1 cellular context compared by ENCODE assay signal in the genomic region with DNA sequence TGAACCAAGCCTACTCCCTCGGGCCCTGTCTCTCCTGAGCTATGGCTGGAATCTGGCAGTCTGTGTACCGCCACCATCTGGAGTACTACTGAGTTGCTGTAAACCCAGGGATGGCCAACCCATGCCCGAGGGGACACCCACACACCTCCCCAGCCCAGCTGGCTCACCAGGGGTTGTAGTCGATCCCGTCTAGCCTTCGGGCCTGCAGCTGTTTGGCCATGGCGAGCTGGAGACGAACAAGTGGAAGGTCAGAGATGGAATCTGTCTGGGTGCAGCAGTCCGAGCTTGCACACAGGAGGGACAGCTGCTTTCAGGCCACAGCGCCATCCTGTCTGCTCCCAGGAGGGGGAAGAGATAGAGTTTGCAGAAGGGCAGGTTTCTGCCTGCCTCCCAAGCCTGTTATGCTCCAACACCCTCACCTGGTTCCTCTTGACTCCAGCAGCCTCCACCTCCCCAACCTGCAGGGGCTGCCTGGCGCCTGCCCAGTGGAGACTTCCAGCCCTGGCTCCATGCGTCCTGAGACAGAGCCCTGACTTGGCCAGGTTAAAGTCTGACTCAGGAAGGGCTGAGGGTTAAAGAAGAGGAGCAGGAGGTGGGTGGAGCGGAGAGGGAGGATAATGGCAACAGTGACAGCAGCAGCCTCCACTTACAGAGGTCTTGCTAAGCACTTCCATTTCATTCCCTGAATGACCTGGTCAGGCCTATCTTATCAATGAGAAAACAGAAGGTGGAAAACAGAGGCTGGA.
TF ChIP-seq lines count a peak whose summit lies in the region.

No MANE protein-coding gene starts in this region.

TF ChIP-seq in K562, 482 proteins besides CTCF, POLR2A, EP300 and RAD21 (continued from another document and continues in another):
- TF ChIP-seq, protein P1, sequence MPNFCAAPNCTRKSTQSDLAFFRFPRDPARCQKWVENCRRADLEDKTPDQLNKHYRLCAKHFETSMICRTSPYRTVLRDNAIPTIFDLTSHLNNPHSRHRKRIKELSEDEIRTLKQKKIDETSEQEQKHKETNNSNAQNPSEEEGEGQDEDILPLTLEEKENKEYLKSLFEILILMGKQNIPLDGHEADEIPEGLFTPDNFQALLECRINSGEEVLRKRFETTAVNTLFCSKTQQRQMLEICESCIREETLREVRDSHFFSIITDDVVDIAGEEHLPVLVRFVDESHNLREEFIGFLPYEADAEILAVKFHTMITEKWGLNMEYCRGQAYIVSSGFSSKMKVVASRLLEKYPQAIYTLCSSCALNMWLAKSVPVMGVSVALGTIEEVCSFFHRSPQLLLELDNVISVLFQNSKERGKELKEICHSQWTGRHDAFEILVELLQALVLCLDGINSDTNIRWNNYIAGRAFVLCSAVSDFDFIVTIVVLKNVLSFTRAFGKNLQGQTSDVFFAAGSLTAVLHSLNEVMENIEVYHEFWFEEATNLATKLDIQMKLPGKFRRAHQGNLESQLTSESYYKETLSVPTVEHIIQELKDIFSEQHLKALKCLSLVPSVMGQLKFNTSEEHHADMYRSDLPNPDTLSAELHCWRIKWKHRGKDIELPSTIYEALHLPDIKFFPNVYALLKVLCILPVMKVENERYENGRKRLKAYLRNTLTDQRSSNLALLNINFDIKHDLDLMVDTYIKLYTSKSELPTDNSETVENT (CRISPR knock-in tag; IDR thresholded peaks at IDR 0.05), result no peak
- TF ChIP-seq BHLHE40 (IDR thresholded peaks at IDR 0.05; ENCODE audit: low read length) (0 out of 2 replicates have a peak, but pooled peaks have one; percentile 34), ZNF263 (CRISPR knock-in tag; IDR thresholded peaks at IDR 0.05; ENCODE audit: borderline replicate concordance) (peak; percentile 86), STAT5A (IDR thresholded peaks at IDR 0.05; ENCODE audit: borderline replicate concordance, low read length) (peak; percentile 73), ZFPM2 (CRISPR knock-in tag; IDR thresholded peaks at IDR 0.05) (no peak), SNIP1 (IDR thresholded peaks at IDR 0.05; ENCODE audit: low read depth) (no peak), PML (IDR thresholded peaks at IDR 0.05; ENCODE audit: low read length) (peak; percentile 61), ZNF717 (CRISPR knock-in tag; IDR thresholded peaks at IDR 0.05) (no peak), LCOR (CRISPR knock-in tag; IDR thresholded peaks at IDR 0.05) (peak; percentile 51; the same call in 1 of the 2 replicates), RBM39 (optimal IDR thresholded peaks at IDR 0.05; ENCODE audit: low read depth, low read length) (peak; percentile 23), ZNF507 (tag; conservative IDR thresholded peaks at IDR 0.05) (no peak), CREM (IDR thresholded peaks at IDR 0.05; ENCODE audit: low read depth) (peak; percentile 58; the same call in 1 of the 2 replicates), KAT7 (CRISPR knock-in tag; IDR thresholded peaks at IDR 0.05; ENCODE audit: borderline replicate concordance) (no peak), ZNF431 (CRISPR knock-in tag; IDR thresholded peaks at IDR 0.05) (no peak), NR4A1 (CRISPR knock-in tag; IDR thresholded peaks at IDR 0.05) (no peak), NR4A1 (tag; IDR thresholded peaks at IDR 0.05) (no peak), SOX6 (IDR thresholded peaks at IDR 0.05) (peak; percentile 87; the same call in 1 of the 2 replicates), SMARCB1 (IDR thresholded peaks at IDR 0.05; ENCODE audit: insufficient read length, low read depth) (no peak), POLR2G (IDR thresholded peaks at IDR 0.05; ENCODE audit: low read depth, low read length) (peak; percentile 8; the same call in 1 of the 2 replicates), ZNF143 (CRISPR knock-in tag; IDR thresholded peaks at IDR 0.05) (no peak), ZNF589 (CRISPR knock-in tag; IDR thresholded peaks at IDR 0.05; ENCODE audit: low read depth) (0 out of 2 replicates have a peak, but pooled peaks have one; percentile 28), PHF20 (IDR thresholded peaks at IDR 0.05; ENCODE audit: partially characterized antibody) (no peak), SMARCA4 (IDR thresholded peaks at IDR 0.05) (peak; percentile 92; the same call in 1 of the 2 replicates), ZBTB17 (CRISPR knock-in tag; IDR thresholded peaks at IDR 0.05) (no peak), MECOM (CRISPR knock-in tag; IDR thresholded peaks at IDR 0.05) (peak; percentile 33; the same call in 1 of the 2 replicates), KLF16 (IDR thresholded peaks at IDR 0.05) (peak; percentile 56; the same call in 1 of the 2 replicates), ZC3H4 (CRISPR knock-in tag; IDR thresholded peaks at IDR 0.05; ENCODE audit: borderline replicate concordance) (no peak), KDM5B (IDR thresholded peaks at IDR 0.05; ENCODE audit: insufficient replicate concordance, low read depth, low read length) (peak; percentile 55), ZNF785 (CRISPR knock-in tag; IDR thresholded peaks at IDR 0.05) (no peak), SRSF7 (optimal IDR thresholded peaks at IDR 0.05; ENCODE audit: low read depth, low read length) (no peak), ZNF316 (IDR thresholded peaks at IDR 0.05) (0 out of 2 replicates have a peak, but pooled peaks have one; percentile 15), RBM25 (IDR thresholded peaks at IDR 0.05; ENCODE audit: low read depth, low read length, severe bottlenecking) (no peak), MCM5 (IDR thresholded peaks at IDR 0.05; ENCODE audit: low read depth) (no peak), TARDBP (IDR thresholded peaks at IDR 0.05) (no peak)
- TF ChIP-seq, protein P2, sequence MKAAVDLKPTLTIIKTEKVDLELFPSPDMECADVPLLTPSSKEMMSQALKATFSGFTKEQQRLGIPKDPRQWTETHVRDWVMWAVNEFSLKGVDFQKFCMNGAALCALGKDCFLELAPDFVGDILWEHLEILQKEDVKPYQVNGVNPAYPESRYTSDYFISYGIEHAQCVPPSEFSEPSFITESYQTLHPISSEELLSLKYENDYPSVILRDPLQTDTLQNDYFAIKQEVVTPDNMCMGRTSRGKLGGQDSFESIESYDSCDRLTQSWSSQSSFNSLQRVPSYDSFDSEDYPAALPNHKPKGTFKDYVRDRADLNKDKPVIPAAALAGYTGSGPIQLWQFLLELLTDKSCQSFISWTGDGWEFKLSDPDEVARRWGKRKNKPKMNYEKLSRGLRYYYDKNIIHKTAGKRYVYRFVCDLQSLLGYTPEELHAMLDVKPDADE (conservative IDR thresholded peaks at IDR 0.05; ENCODE audit: control insufficient read depth, low read depth, low read length), result no peak
- TF ChIP-seq, protein P3, sequence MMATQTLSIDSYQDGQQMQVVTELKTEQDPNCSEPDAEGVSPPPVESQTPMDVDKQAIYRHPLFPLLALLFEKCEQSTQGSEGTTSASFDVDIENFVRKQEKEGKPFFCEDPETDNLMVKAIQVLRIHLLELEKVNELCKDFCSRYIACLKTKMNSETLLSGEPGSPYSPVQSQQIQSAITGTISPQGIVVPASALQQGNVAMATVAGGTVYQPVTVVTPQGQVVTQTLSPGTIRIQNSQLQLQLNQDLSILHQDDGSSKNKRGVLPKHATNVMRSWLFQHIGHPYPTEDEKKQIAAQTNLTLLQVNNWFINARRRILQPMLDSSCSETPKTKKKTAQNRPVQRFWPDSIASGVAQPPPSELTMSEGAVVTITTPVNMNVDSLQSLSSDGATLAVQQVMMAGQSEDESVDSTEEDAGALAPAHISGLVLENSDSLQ (IDR thresholded peaks at IDR 0.05), result peak; percentile 84
- TF ChIP-seq, protein P4, sequence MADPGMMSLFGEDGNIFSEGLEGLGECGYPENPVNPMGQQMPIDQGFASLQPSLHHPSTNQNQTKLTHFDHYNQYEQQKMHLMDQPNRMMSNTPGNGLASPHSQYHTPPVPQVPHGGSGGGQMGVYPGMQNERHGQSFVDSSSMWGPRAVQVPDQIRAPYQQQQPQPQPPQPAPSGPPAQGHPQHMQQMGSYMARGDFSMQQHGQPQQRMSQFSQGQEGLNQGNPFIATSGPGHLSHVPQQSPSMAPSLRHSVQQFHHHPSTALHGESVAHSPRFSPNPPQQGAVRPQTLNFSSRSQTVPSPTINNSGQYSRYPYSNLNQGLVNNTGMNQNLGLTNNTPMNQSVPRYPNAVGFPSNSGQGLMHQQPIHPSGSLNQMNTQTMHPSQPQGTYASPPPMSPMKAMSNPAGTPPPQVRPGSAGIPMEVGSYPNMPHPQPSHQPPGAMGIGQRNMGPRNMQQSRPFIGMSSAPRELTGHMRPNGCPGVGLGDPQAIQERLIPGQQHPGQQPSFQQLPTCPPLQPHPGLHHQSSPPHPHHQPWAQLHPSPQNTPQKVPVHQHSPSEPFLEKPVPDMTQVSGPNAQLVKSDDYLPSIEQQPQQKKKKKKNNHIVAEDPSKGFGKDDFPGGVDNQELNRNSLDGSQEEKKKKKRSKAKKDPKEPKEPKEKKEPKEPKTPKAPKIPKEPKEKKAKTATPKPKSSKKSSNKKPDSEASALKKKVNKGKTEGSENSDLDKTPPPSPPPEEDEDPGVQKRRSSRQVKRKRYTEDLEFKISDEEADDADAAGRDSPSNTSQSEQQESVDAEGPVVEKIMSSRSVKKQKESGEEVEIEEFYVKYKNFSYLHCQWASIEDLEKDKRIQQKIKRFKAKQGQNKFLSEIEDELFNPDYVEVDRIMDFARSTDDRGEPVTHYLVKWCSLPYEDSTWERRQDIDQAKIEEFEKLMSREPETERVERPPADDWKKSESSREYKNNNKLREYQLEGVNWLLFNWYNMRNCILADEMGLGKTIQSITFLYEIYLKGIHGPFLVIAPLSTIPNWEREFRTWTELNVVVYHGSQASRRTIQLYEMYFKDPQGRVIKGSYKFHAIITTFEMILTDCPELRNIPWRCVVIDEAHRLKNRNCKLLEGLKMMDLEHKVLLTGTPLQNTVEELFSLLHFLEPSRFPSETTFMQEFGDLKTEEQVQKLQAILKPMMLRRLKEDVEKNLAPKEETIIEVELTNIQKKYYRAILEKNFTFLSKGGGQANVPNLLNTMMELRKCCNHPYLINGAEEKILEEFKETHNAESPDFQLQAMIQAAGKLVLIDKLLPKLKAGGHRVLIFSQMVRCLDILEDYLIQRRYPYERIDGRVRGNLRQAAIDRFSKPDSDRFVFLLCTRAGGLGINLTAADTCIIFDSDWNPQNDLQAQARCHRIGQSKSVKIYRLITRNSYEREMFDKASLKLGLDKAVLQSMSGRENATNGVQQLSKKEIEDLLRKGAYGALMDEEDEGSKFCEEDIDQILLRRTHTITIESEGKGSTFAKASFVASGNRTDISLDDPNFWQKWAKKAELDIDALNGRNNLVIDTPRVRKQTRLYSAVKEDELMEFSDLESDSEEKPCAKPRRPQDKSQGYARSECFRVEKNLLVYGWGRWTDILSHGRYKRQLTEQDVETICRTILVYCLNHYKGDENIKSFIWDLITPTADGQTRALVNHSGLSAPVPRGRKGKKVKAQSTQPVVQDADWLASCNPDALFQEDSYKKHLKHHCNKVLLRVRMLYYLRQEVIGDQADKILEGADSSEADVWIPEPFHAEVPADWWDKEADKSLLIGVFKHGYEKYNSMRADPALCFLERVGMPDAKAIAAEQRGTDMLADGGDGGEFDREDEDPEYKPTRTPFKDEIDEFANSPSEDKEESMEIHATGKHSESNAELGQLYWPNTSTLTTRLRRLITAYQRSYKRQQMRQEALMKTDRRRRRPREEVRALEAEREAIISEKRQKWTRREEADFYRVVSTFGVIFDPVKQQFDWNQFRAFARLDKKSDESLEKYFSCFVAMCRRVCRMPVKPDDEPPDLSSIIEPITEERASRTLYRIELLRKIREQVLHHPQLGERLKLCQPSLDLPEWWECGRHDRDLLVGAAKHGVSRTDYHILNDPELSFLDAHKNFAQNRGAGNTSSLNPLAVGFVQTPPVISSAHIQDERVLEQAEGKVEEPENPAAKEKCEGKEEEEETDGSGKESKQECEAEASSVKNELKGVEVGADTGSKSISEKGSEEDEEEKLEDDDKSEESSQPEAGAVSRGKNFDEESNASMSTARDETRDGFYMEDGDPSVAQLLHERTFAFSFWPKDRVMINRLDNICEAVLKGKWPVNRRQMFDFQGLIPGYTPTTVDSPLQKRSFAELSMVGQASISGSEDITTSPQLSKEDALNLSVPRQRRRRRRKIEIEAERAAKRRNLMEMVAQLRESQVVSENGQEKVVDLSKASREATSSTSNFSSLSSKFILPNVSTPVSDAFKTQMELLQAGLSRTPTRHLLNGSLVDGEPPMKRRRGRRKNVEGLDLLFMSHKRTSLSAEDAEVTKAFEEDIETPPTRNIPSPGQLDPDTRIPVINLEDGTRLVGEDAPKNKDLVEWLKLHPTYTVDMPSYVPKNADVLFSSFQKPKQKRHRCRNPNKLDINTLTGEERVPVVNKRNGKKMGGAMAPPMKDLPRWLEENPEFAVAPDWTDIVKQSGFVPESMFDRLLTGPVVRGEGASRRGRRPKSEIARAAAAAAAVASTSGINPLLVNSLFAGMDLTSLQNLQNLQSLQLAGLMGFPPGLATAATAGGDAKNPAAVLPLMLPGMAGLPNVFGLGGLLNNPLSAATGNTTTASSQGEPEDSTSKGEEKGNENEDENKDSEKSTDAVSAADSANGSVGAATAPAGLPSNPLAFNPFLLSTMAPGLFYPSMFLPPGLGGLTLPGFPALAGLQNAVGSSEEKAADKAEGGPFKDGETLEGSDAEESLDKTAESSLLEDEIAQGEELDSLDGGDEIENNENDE (IDR thresholded peaks at IDR 0.05; ENCODE audit: low read depth, low read length), result peak; percentile 7
- TF ChIP-seq, protein P5, sequence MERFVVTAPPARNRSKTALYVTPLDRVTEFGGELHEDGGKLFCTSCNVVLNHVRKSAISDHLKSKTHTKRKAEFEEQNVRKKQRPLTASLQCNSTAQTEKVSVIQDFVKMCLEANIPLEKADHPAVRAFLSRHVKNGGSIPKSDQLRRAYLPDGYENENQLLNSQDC (CRISPR knock-in tag; IDR thresholded peaks at IDR 0.05), result no peak
- TF ChIP-seq, protein P6, sequence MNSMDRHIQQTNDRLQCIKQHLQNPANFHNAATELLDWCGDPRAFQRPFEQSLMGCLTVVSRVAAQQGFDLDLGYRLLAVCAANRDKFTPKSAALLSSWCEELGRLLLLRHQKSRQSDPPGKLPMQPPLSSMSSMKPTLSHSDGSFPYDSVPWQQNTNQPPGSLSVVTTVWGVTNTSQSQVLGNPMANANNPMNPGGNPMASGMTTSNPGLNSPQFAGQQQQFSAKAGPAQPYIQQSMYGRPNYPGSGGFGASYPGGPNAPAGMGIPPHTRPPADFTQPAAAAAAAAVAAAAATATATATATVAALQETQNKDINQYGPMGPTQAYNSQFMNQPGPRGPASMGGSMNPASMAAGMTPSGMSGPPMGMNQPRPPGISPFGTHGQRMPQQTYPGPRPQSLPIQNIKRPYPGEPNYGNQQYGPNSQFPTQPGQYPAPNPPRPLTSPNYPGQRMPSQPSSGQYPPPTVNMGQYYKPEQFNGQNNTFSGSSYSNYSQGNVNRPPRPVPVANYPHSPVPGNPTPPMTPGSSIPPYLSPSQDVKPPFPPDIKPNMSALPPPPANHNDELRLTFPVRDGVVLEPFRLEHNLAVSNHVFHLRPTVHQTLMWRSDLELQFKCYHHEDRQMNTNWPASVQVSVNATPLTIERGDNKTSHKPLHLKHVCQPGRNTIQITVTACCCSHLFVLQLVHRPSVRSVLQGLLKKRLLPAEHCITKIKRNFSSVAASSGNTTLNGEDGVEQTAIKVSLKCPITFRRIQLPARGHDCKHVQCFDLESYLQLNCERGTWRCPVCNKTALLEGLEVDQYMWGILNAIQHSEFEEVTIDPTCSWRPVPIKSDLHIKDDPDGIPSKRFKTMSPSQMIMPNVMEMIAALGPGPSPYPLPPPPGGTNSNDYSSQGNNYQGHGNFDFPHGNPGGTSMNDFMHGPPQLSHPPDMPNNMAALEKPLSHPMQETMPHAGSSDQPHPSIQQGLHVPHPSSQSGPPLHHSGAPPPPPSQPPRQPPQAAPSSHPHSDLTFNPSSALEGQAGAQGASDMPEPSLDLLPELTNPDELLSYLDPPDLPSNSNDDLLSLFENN (IDR thresholded peaks at IDR 0.05; ENCODE audit: low read depth in 2 of 2, low read length in 2 of 2), result no peak
